In genomic region chr10:63266337-63267327, GRCh38 we compare ENCODE assay signal across 8 cellular contexts.
DNase-seq lines count a peak whose midpoint lies in the region; ATAC-seq and TF ChIP-seq lines count a peak whose summit lies in the region.

No MANE protein-coding gene starts in this region.

- no peaks in the 10 kb centered on the region for H3K27me3 Mint-ChIP-seq in CD4-positive, alpha-beta T cell

- H3K79me2 ChIP-seq in KMS-11 (ENCODE audit: insufficient read depth, low read depth): peaks cover 90% of the 10 kb centered on the region

- CTCF ChIA-PET in CD4-positive, alpha-beta T cell (lab: Charles Lee): interaction anchor here (0.8 to 1.7 kb wide), 4 partner anchors 13 to 630 kb away, joined by 3 read pairs; no protein-coding TSS in a partner anchor

- intact Hi-C loops in CD4-positive, alpha-beta T cell (cut with DNase I, micrococcal nuclease): loop anchor here (2.0 to 5.0 kb wide), 2 partner anchors 14 to 134 kb away; partner anchors contain the start of gene NRBF2 (in 1 of the 2)

- H3K4me1 ChIP-seq in KMS-11 (ENCODE audit: low read depth, poor library complexity, severe bottlenecking) (peaks cover 43% of the 10 kb centered on the region), mucosa of stomach (ENCODE audit: control insufficient read depth, insufficient read depth, low read length) (peaks cover 6% of the 10 kb centered on the region)

- peak overlapping the region; percentile 21 for H3K27ac ChIP-seq in CD4-positive, alpha-beta T cell (ENCODE audit: low read depth, low read length)
- peak overlapping the region; percentile 99 for H3K27ac ChIP-seq in KMS-11
- H3K27ac ChIP-seq in caudate nucleus (ENCODE audit: low read depth, low read length): peak overlapping the region; percentile 48

- no peak overlapping the region for H3K4me3 ChIP-seq in KMS-11 (IDR thresholded peaks at IDR 0.05; ENCODE audit: insufficient read depth, low read depth, low read length)
- H3K4me3 ChIP-seq in mucosa of stomach (ENCODE audit: low read length): peak overlapping the region; percentile 58

- POLR2A ChIA-PET in CD4-positive, alpha-beta T cell (lab: Charles Lee): interaction anchor here (0.5 to 4.3 kb wide), 11 partner anchors 10 to 363 kb away, joined by 3 to 54 read pairs (median 7); partner anchors contain the start of gene REEP3

- H3K9ac ChIP-seq in KMS-11 (peak overlapping the region; percentile 98), mucosa of stomach (ENCODE audit: low read length) (peak overlapping the region; percentile 74)

- H2AFZ ChIP-seq in KMS-11 (ENCODE audit: low read depth): no peak overlapping the region

- H3K36me3 Mint-ChIP-seq in CD4-positive, alpha-beta T cell (ENCODE audit: low read depth): peaks cover 48% of the 10 kb centered on the region

- no peaks in the 10 kb centered on the region for H3K27me3 ChIP-seq in CD4-positive, alpha-beta T cell (ENCODE audit: control insufficient read depth, insufficient read depth, low read length)
- no peaks in the 10 kb centered on the region for H3K27me3 ChIP-seq in KMS-11 (ENCODE audit: insufficient read depth, low read depth)
- no peaks in the 10 kb centered on the region for H3K27me3 ChIP-seq in mucosa of stomach (ENCODE audit: control insufficient read depth, insufficient read depth, low read length)

- no peaks in the 10 kb centered on the region for H3K9me3 Mint-ChIP-seq in CD4-positive, alpha-beta T cell

- no peak for DNase-seq in CD4-positive, alpha-beta T cell
- DNase-seq in caudate nucleus (lab: John Stamatoyannopoulos, UW) (no peak), Ammon's horn (ENCODE audit: low spot score) (no peak), SHP77 (lab: John Stamatoyannopoulos, UW) (no peak), NOMO-1 treated with DMSO at 0.1 percent for 48 hours (lab: John Stamatoyannopoulos, UW; ENCODE audit: unreplicated experiment) (no peak)

- no peak for ATAC-seq in CD4-positive, alpha-beta T cell (ENCODE audit: poor library complexity)
- no peak for ATAC-seq in HG03159 (IDR thresholded peaks at IDR 0.05; ENCODE audit: unreplicated experiment)

- TF ChIP-seq CTCF in CD4-positive, alpha-beta T cell (IDR thresholded peaks at IDR 0.05): no peak
- TF ChIP-seq CTCF in KMS-11 (conservative IDR thresholded peaks at IDR 0.05; ENCODE audit: low read depth, low read length): no peak

- H3K9me3 ChIP-seq in CD4-positive, alpha-beta T cell (ENCODE audit: control insufficient read depth, low read length): no peaks in the 10 kb centered on the region
- H3K9me3 ChIP-seq in mucosa of stomach (ENCODE audit: control insufficient read depth, low read length): no peaks in the 10 kb centered on the region

- H3K27ac Mint-ChIP-seq in CD4-positive, alpha-beta T cell: peak overlapping the region; percentile 98

- H3K4me2 ChIP-seq in KMS-11: peak overlapping the region; percentile 73

- H3K36me3 ChIP-seq in KMS-11 (ENCODE audit: insufficient read depth) (no peaks in the 10 kb centered on the region; the same call in none of the 2 replicates), mucosa of stomach (ENCODE audit: control insufficient read depth, insufficient read depth, low read length) (no peaks in the 10 kb centered on the region)

- H3K4me3 Mint-ChIP-seq in CD4-positive, alpha-beta T cell: peak overlapping the region; percentile 98

- peaks cover 4% of the 10 kb centered on the region; the same call in 1 of the 2 replicates for H4K20me1 ChIP-seq in KMS-11 (ENCODE audit: insufficient read depth)

- H3K4me1 Mint-ChIP-seq in CD4-positive, alpha-beta T cell (ENCODE audit: low read depth): peaks cover 33% of the 10 kb centered on the region

Comparison
In these comparisons a context has a peak if more than half of its experiments do, and no peak if none do; other contexts are left out.
1. H3K27ac ChIP-seq: peak in every context shown above with its lines; median percentile 99 in KMS-11; 48 in caudate nucleus; 21 in CD4-positive, alpha-beta T cell.